13 cellular contexts compared by ENCODE assay signal in genomic region chr2:196266855-196267254, GRCh38.
DNase-seq lines count a peak whose midpoint lies in the region; ATAC-seq and TF ChIP-seq lines count a peak whose summit lies in the region.
"Had no signal": no experiment of that assay in that cellular context is flagged by ENCODE, and none has a peak within 500 bp of the region (broad histone marks: within the 10 kb centered on the region; RNA-seq: fewer than 3 reads in every experiment).

No MANE protein-coding gene starts in this region.

- 0 out of 2 replicates have a peak, but pooled peaks cover 2% of the 10 kb centered on the region for H3K79me2 ChIP-seq in DOHH2 (ENCODE audit: control insufficient read depth, low read length)
- H3K79me2 ChIP-seq in SU-DHL-6 (ENCODE audit: insufficient read depth, low read length): no peaks in the 10 kb centered on the region

- H3K9ac ChIP-seq in SU-DHL-6 (ENCODE audit: low read length): no peak overlapping the region

- intact Hi-C loops in A673 (cut with micrococcal nuclease; ENCODE audit: unreplicated experiment): loop anchor here (2.0 kb wide), 1 partner anchor 32 kb away; no protein-coding TSS in a partner anchor
- intact Hi-C loops in left ventricle myocardium superior (cut with micrococcal nuclease): no loop called here

- CTCF ChIA-PET in A673 (lab: Charles Lee): no interaction called here

- no peaks in the 10 kb centered on the region for H3K27me3 ChIP-seq in A673 (replicated peaks; ENCODE audit: insufficient read depth, low read depth, low read length, poor library complexity)
- no peaks in the 10 kb centered on the region for H3K27me3 ChIP-seq in DOHH2 (ENCODE audit: control insufficient read depth, low read length)
- H3K27me3 ChIP-seq in SU-DHL-6 (ENCODE audit: low read length): no peaks in the 10 kb centered on the region
- H3K27me3 ChIP-seq: heart left ventricle had no signal

- TF ChIP-seq CTCF in A673 (conservative IDR thresholded peaks at IDR 0.05; ENCODE audit: low read depth, low read length) (no peak), DOHH2 (IDR thresholded peaks at IDR 0.05; ENCODE audit: low read depth, low read length, poor library complexity, severe bottlenecking) (no peak), SU-DHL-6 (IDR thresholded peaks at IDR 0.05; ENCODE audit: insufficient read depth, low read length, poor library complexity, severe bottlenecking) (no peak)

- no peak overlapping the region for H3K4me3 ChIP-seq in A673 (ENCODE audit: low read depth, low read length, poor library complexity, severe bottlenecking)
- H3K4me3 ChIP-seq in DOHH2 (ENCODE audit: low read length): no peak overlapping the region
- H3K4me3 ChIP-seq in SU-DHL-6 (ENCODE audit: insufficient read depth, low read length, poor library complexity, severe bottlenecking): no peak overlapping the region
- H3K4me3 ChIP-seq: heart left ventricle, lower lobe of right lung had no signal

- H4K20me1 ChIP-seq in DOHH2 (ENCODE audit: control insufficient read depth, insufficient read depth, low read depth, low read length) (no peaks in the 10 kb centered on the region), SU-DHL-6 (ENCODE audit: low read depth, low read length) (no peaks in the 10 kb centered on the region)

- DNase-seq in A673 (ENCODE audit: low spot score) (peak; percentile 76), left ventricle myocardium superior (no peak), ACHN (no peak)
- no peak for DNase-seq in stimulated activated naive CD4-positive, alpha-beta T cell (lab: John Stamatoyannopoulos, UW)
- DNase-seq: activated T-cell treated with anti-CD3 and anti-CD28 coated beads, Interleukin-2, amount 50 U/mL, for 48 hours; heart left ventricle; lower lobe of right lung; NCI-H524 treated with DMSO at 0.1 percent for 48 hours; SHP77 treated with DMSO at 0.1 percent for 48 hours had no signal

- H3K9me3 ChIP-seq in A673 (ENCODE audit: low read depth, low read length, poor library complexity, severe bottlenecking) (no peaks in the 10 kb centered on the region), DOHH2 (ENCODE audit: control insufficient read depth, insufficient read depth, low read length) (no peaks in the 10 kb centered on the region), SU-DHL-6 (ENCODE audit: insufficient read depth, low read length) (no peaks in the 10 kb centered on the region)
- H3K9me3 ChIP-seq: heart left ventricle, lower lobe of right lung had no signal

- no TSS peak for BruUV-seq in A673 (replicated peaks; lab: Mats Ljungman, UMichigan)

- peaks cover 13% of the 10 kb centered on the region for H3K4me1 ChIP-seq in A673 (ENCODE audit: insufficient read depth, low read length, poor library complexity, severe bottlenecking)
- H3K4me1 ChIP-seq in DOHH2 (ENCODE audit: control insufficient read depth, low read length): peaks cover 97% of the 10 kb centered on the region

- H3K4me2 ChIP-seq in DOHH2 (ENCODE audit: low read length) (peak overlapping the region; percentile 63; the same call in 1 of the 2 replicates), SU-DHL-6 (ENCODE audit: low read depth, low read length, poor library complexity, severe bottlenecking) (no peak overlapping the region)

- ATAC-seq in left ventricle myocardium superior (peak; percentile 55), GM19463 (IDR thresholded peaks at IDR 0.05; ENCODE audit: unreplicated experiment) (no peak), HG03469 (IDR thresholded peaks at IDR 0.05; ENCODE audit: unreplicated experiment) (no peak)
- ATAC-seq: lower lobe of right lung had no signal

- in situ Hi-C loops in ACHN (cut with HindIII; ENCODE audit: low pct_ligation_motif_present, low pct_unique_long_range_greater_than_20kb, low sequenced_read_pairs): no loop called here

- H2AFZ ChIP-seq in SU-DHL-6 (ENCODE audit: low read depth, low read length, severe bottlenecking): no peak overlapping the region

- H3F3A ChIP-seq in DOHH2 (ENCODE audit: control insufficient read depth, insufficient read depth): peaks cover 50% of the 10 kb centered on the region
- H3F3A ChIP-seq in SU-DHL-6 (ENCODE audit: insufficient read depth): peaks cover 59% of the 10 kb centered on the region

- H3K27ac ChIP-seq in A673 (ENCODE audit: low read depth, low read length, poor library complexity, severe bottlenecking) (no peak overlapping the region), DOHH2 (ENCODE audit: low read depth, low read length) (peak overlapping the region; percentile 75), SU-DHL-6 (ENCODE audit: low read depth, low read length) (peak overlapping the region; percentile 99; the same call in 1 of the 2 replicates)
- H3K27ac ChIP-seq: lower lobe of right lung had no signal

- no peaks in the 10 kb centered on the region for H3K9me2 ChIP-seq in DOHH2 (replicated peaks; ENCODE audit: control insufficient read depth, low read length)
- H3K9me2 ChIP-seq in SU-DHL-6 (replicated peaks; ENCODE audit: insufficient read depth, low read length): no peaks in the 10 kb centered on the region

- no peaks in the 10 kb centered on the region for H3K36me3 ChIP-seq in A673 (ENCODE audit: insufficient read depth, low read length, poor library complexity, severe bottlenecking)
- no peaks in the 10 kb centered on the region for H3K36me3 ChIP-seq in DOHH2 (ENCODE audit: control insufficient read depth, low read length)
- no peaks in the 10 kb centered on the region for H3K36me3 ChIP-seq in SU-DHL-6 (ENCODE audit: low read length)
- H3K36me3 ChIP-seq: lower lobe of right lung had no signal

- POLR2A ChIA-PET in A673 (lab: Charles Lee; ENCODE audit: low non-redundant PET): no interaction called here
